ENCODE assay signal across 26 cellular contexts in genomic region chr15:65100427-65100826, GRCh38. TPM values are rescaled to one million over a fixed set of nuclear protein-coding genes. Genes with fewer than 3 reads are reported as not detected.
DNase-seq lines count a peak whose midpoint lies in the region; ATAC-seq and TF ChIP-seq lines count a peak whose summit lies in the region.
"Had no signal": no experiment of that assay in that cellular context is flagged by ENCODE, and none has a peak within 500 bp of the region (broad histone marks: within the 10 kb centered on the region; RNA-seq: fewer than 3 reads in every experiment).

No MANE protein-coding gene starts in this region.

- peaks cover 12 to 35% (median 14%) of the 10 kb centered on the region in 3 donors for H3K4me1 ChIP-seq in esophagus squamous epithelium
- H3K4me1 ChIP-seq in prostate gland (replicated peaks), result no peaks in the 10 kb centered on the region
- H3K4me1 ChIP-seq in vagina, result peaks cover 15% of the 10 kb centered on the region
- H3K4me1 ChIP-seq in hepatocyte (ENCODE audit: insufficient read depth), result peaks cover 3% of the 10 kb centered on the region

- no peak for TF ChIP-seq POLR2A in esophagus squamous epithelium (IDR thresholded peaks at IDR 0.05)
- TF ChIP-seq POLR2A in prostate gland (IDR thresholded peaks at IDR 0.05), result no peak
- no peak for TF ChIP-seq POLR2A in vagina (IDR thresholded peaks at IDR 0.05)

- H3K27ac ChIP-seq in esophagus squamous epithelium, result peak overlapping the region; percentile 15 to 72 (median 67)
- peak overlapping the region in 1 of 2 donors; percentile 54 for H3K27ac ChIP-seq in prostate gland
- H3K27ac ChIP-seq in vagina, result no peak overlapping the region
- no peak overlapping the region for H3K27ac ChIP-seq in hepatocyte
- H3K27ac ChIP-seq: GM23248 had no signal

- no peaks in the 10 kb centered on the region for H3K27me3 ChIP-seq in esophagus squamous epithelium
- no peaks in the 10 kb centered on the region for H3K27me3 ChIP-seq in prostate gland (replicated peaks; ENCODE audit: insufficient read depth)
- H3K27me3 ChIP-seq in vagina, result no peaks in the 10 kb centered on the region
- H3K27me3 ChIP-seq in hepatocyte, result no peaks in the 10 kb centered on the region

- TF ChIP-seq CTCF in esophagus squamous epithelium (IDR thresholded peaks at IDR 0.05) (no peak), prostate gland (IDR thresholded peaks at IDR 0.05) (no peak), vagina (IDR thresholded peaks at IDR 0.05) (no peak), hepatocyte (IDR thresholded peaks at IDR 0.05; ENCODE audit: poor library complexity) (no peak)

- H3K36me3 ChIP-seq in esophagus squamous epithelium (peaks cover 0 to 72% (median 10%) of the 10 kb centered on the region in 3 donors), prostate gland (no peaks in the 10 kb centered on the region), vagina (peaks cover 0 to 23% of the 10 kb centered on the region in 2 donors), hepatocyte (replicated peaks; ENCODE audit: insufficient read depth, low read depth) (no peaks in the 10 kb centered on the region)

- ATAC-seq in GM18511 (IDR thresholded peaks at IDR 0.05; ENCODE audit: unreplicated experiment), result no peak
- ATAC-seq: K562, PC-3 had no signal

- no peaks in the 10 kb centered on the region for H4K20me1 ChIP-seq in hepatocyte (ENCODE audit: insufficient read depth, poor library complexity, severe bottlenecking)

- H3K9me2 ChIP-seq in hepatocyte (replicated peaks; ENCODE audit: insufficient read depth), result no peaks in the 10 kb centered on the region

- no peak overlapping the region for H3K4me2 ChIP-seq in hepatocyte

- H3K79me2 ChIP-seq in hepatocyte, result no peaks in the 10 kb centered on the region

- no peak overlapping the region for H2AFZ ChIP-seq in hepatocyte
- H2AFZ ChIP-seq: GM23248 had no signal

- DNase-seq in activated effector memory CD4-positive, alpha-beta T cell treated with anti-CD3 and anti-CD28 coated beads, Interleukin-2, amount 50 U/mL, for 16 hours, result peak; percentile 39
- no peak for DNase-seq in activated effector memory CD4-positive, alpha-beta T cell treated with Interleukin-2 at 50 U/mL for 16 hours
- DNase-seq in esophagus squamous epithelium (lab: John Stamatoyannopoulos, UW), result no peak
- DNase-seq in prostate gland (ENCODE audit: low spot score), result peak; percentile 35
- DNase-seq in vagina (ENCODE audit: extremely low spot score in 2 of 2), result peak; percentile 83 to 84
- no peak for DNase-seq in hepatocyte (ENCODE audit: low spot score)
- DNase-seq in SW480 (ENCODE audit: low spot score), result no peak
- DNase-seq: 8988T, ACHN, GM23248, H7, Kasumi-1, NCI-H1105, NCI-H146, NCI-H1930, NCI-H446, NCI-H524 treated with DMSO at 0.1 percent for 48 hours, NCI-H774, PC-3, SHP77 had no signal

- intact Hi-C loops in esophagus squamous epithelium (cut with DNase I) (no loop called here), prostate gland (cut with DNase I) (no loop called here), vagina (cut with DNase I) (no loop called here)

- 43 to 62% methylated on average over 5 to 7 of the region's 7 CpGs for WGBS in esophagus squamous epithelium, 2 donors
- WGBS in prostate gland, result 57% methylated on average over 7 of the region's 7 CpGs
- WGBS in hepatocyte (ENCODE audit: low lambda C conversion rate, missing lambda C conversion rate), result 93% methylated on average over 7 of the region's 7 CpGs

- H3K9me3 ChIP-seq in esophagus squamous epithelium, result no peaks in the 10 kb centered on the region
- H3K9me3 ChIP-seq in prostate gland, result no peaks in the 10 kb centered on the region
- H3K9me3 ChIP-seq in vagina, result no peaks in the 10 kb centered on the region
- no peaks in the 10 kb centered on the region for H3K9me3 ChIP-seq in hepatocyte (ENCODE audit: low read depth)

- no peak overlapping the region for H3K4me3 ChIP-seq in esophagus squamous epithelium
- no peak overlapping the region for H3K4me3 ChIP-seq in prostate gland
- no peak overlapping the region for H3K4me3 ChIP-seq in vagina
- no peak overlapping the region for H3K4me3 ChIP-seq in hepatocyte
- H3K4me3 ChIP-seq: GM23248, K562 had no signal

RNA-seq across cellular contexts. Expression of gene UBAP1L, which starts 14.6 kb away (rescaled TPM):
- total RNA-seq in esophagus squamous epithelium (1 to 10 TPM; 1.6 to 6.3 (median 2.0) TPM), prostate gland (1 to 10 TPM; 1.9 to 8.5 TPM), vagina (5.4 TPM), hepatocyte (0.96 and 1.8 TPM in 2 replicates)
- 2.5 and 3.0 TPM in 2 replicates for polyA plus RNA-seq in hepatocyte

RNA-seq across cellular contexts. Expression of gene KBTBD13, which starts 23.9 kb away (rescaled TPM):
- total RNA-seq in esophagus squamous epithelium (not detected), prostate gland (under 1 TPM in 1 of 2 donors, not detected in 1; 0.57 TPM), vagina (not detected), hepatocyte (not detected in 2 replicates)
- 0.10 and 0.56 TPM in 2 replicates for polyA plus RNA-seq in hepatocyte
- total RNA-seq: GM23248, M059J, PC-3, RPMI7951, SK-MEL-5 had no signal
- polyA plus RNA-seq: BJ, GM23248 had no signal

RNA-seq across cellular contexts. Expression of gene RASL12, which starts 32.6 kb away (rescaled TPM):
- total RNA-seq in esophagus squamous epithelium (10 to 100 TPM in 2 of 4 donors, 1 to 10 TPM in 2; 2.8 to 32.4 (median 8.9) TPM), prostate gland (100 to 1,000 TPM in 1 of 2 donors, 10 to 100 TPM in 1; 56.3 to 124 TPM), vagina (85.7 TPM), hepatocyte (6.4 and 6.5 TPM in 2 replicates)
- polyA plus RNA-seq in hepatocyte, result 4.6 and 5.1 TPM in 2 replicates
- total RNA-seq: GM23248, K562, M059J, PC-3, SK-MEL-5 had no signal
- polyA plus RNA-seq: GM23248, K562 had no signal

RNA-seq across cellular contexts. Expression of gene PDCD7, which starts 33.2 kb away (rescaled TPM):
- 10 to 100 TPM; 12.1 to 20.8 (median 16.6) TPM for total RNA-seq in esophagus squamous epithelium
- 10 to 100 TPM; 30.8 to 43.6 TPM for total RNA-seq in prostate gland
- 16.5 TPM for total RNA-seq in vagina
- 15.2 and 18.7 TPM in 2 replicates for total RNA-seq in hepatocyte
- 13.6 and 17.5 TPM in 2 replicates for polyA plus RNA-seq in hepatocyte

RNA-seq across cellular contexts. Expression of gene SLC51B, which starts 55.2 kb away (rescaled TPM):
- not detected for total RNA-seq in esophagus squamous epithelium
- total RNA-seq in prostate gland, result under 1 TPM in 1 of 2 donors, not detected in 1; 0.68 TPM
- not detected for total RNA-seq in vagina
- 6.5 and 8.8 TPM in 2 replicates for total RNA-seq in hepatocyte
- 5.8 and 8.6 TPM in 2 replicates for polyA plus RNA-seq in hepatocyte
- total RNA-seq: GM23248, H7, K562, M059J, PC-3, RPMI7951 had no signal
- polyA plus RNA-seq: BJ, GM23248, K562 had no signal

Comparison
In these comparisons a context has a peak if more than half of its experiments do, and no peak if none do; other contexts are left out.
1. DNase-seq: peak in activated effector memory CD4-positive, alpha-beta T cell treated with anti-CD3 and anti-CD28 coated beads, Interleukin-2, amount 50 U/mL, for 16 hours (single experiment), prostate gland (single experiment) and vagina (2 of 2); none in activated effector memory CD4-positive, alpha-beta T cell treated with Interleukin-2 at 50 U/mL for 16 hours (single experiment), esophagus squamous epithelium (single experiment), hepatocyte (single experiment) and SW480 (single experiment).
2. H3K27ac ChIP-seq: peak in esophagus squamous epithelium (4 of 4); none in vagina (single experiment) and hepatocyte (single experiment).